11 cellular contexts compared by ENCODE assay signal in the genomic region with DNA sequence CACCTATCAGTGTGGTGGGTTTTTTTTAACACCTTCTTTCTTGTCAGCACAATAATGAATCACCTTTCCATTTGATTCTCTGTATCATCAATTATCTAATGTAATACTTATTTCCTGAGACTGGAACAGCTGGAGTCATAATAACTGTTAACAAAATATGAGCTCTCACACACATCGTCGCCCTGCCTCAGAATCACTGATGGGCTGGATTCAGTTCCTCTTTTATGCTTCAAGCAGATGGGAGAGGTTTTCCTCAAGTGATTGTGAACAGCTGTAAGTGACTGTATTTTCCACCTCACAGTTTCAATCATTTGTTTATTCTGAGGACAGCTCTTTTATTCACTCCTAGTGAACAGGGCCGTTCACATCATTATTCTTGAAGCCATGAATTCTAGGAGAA.
DNase-seq lines count a peak whose midpoint lies in the region; ATAC-seq lines count a peak whose summit lies in the region.
"Had no signal": no experiment of that assay in that cellular context is flagged by ENCODE, and none has a peak within 500 bp of the region (broad histone marks: within the 10 kb centered on the region; RNA-seq: fewer than 3 reads in every experiment).

No MANE protein-coding gene starts in this region.

- in situ Hi-C loops in G401 (cut with HindIII; ENCODE audit: low sequenced_read_pairs) = no loop called here

- ATAC-seq in GM18867 (IDR thresholded peaks at IDR 0.05; ENCODE audit: unreplicated experiment) (peak; percentile 96), GM21423 (IDR thresholded peaks at IDR 0.05; ENCODE audit: unreplicated experiment) (peak; percentile 56), HG03135 (IDR thresholded peaks at IDR 0.05; ENCODE audit: unreplicated experiment) (peak; percentile 67), GM21526 (IDR thresholded peaks at IDR 0.05; ENCODE audit: low FRiP score, unreplicated experiment) (no peak)
- ATAC-seq: activated T-cell treated with anti-CD3 and anti-CD28 coated beads, Interleukin-2, amount 50 U/mL, for 4 hours had no signal

- DNase-seq in OCI-M1 (lab: John Stamatoyannopoulos, UW) (peak; percentile 58), LoVo (ENCODE audit: low spot score) (no peak), G401 (ENCODE audit: low spot score) (no peak)
- DNase-seq in activated CD4-positive, alpha-beta T cell treated with anti-CD3 and anti-CD28 coated beads for 48 hours = no peak
- DNase-seq: activated T-cell treated with anti-CD3 and anti-CD28 coated beads, Interleukin-2, amount 50 U/mL, for 4 hours; DMS79; NCI-H82 had no signal
